Comparison of ENCODE assay signal across 1 cellular context in the genomic region with DNA sequence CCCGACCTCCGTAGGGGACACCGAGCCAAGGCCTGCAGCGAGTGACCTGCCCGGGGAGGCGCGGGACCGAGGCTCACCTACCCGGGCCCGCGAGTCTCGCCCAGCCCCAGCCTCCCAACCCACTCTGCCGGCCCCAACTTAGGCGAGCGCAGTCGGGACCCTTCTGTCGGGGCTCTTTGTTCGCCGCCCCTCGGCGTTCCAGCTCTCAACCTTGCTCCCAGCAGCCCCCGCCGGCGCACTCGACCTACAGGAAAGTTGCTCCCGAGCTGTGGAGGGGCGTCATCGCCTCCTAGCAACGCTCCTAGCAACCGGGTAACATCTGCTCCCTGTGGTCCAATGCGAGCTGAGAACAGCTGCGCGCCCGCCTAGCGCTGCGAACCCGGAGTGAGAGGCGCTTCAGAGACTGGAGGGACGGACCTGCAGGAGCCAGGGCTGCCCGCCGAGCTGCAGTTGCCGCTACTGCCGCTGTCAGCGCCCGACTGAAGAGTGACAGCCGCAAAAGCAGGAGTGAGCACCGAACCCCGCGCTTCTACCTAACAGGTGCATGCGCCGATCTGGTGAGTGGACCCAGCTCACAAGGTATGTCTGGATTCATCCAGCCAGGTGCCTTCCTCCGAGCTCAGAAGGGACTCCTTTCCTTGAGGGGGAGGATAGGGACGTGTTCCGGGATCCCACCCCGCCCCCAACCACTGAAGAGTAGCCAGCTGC.
TF ChIP-seq lines count a peak whose summit lies in the region.

No MANE protein-coding gene starts in this region.

TF ChIP-seq in GM23338, 12 proteins besides CTCF, POLR2A, EP300 and RAD21 (continued from another document):
- TF ChIP-seq, protein P1, sequence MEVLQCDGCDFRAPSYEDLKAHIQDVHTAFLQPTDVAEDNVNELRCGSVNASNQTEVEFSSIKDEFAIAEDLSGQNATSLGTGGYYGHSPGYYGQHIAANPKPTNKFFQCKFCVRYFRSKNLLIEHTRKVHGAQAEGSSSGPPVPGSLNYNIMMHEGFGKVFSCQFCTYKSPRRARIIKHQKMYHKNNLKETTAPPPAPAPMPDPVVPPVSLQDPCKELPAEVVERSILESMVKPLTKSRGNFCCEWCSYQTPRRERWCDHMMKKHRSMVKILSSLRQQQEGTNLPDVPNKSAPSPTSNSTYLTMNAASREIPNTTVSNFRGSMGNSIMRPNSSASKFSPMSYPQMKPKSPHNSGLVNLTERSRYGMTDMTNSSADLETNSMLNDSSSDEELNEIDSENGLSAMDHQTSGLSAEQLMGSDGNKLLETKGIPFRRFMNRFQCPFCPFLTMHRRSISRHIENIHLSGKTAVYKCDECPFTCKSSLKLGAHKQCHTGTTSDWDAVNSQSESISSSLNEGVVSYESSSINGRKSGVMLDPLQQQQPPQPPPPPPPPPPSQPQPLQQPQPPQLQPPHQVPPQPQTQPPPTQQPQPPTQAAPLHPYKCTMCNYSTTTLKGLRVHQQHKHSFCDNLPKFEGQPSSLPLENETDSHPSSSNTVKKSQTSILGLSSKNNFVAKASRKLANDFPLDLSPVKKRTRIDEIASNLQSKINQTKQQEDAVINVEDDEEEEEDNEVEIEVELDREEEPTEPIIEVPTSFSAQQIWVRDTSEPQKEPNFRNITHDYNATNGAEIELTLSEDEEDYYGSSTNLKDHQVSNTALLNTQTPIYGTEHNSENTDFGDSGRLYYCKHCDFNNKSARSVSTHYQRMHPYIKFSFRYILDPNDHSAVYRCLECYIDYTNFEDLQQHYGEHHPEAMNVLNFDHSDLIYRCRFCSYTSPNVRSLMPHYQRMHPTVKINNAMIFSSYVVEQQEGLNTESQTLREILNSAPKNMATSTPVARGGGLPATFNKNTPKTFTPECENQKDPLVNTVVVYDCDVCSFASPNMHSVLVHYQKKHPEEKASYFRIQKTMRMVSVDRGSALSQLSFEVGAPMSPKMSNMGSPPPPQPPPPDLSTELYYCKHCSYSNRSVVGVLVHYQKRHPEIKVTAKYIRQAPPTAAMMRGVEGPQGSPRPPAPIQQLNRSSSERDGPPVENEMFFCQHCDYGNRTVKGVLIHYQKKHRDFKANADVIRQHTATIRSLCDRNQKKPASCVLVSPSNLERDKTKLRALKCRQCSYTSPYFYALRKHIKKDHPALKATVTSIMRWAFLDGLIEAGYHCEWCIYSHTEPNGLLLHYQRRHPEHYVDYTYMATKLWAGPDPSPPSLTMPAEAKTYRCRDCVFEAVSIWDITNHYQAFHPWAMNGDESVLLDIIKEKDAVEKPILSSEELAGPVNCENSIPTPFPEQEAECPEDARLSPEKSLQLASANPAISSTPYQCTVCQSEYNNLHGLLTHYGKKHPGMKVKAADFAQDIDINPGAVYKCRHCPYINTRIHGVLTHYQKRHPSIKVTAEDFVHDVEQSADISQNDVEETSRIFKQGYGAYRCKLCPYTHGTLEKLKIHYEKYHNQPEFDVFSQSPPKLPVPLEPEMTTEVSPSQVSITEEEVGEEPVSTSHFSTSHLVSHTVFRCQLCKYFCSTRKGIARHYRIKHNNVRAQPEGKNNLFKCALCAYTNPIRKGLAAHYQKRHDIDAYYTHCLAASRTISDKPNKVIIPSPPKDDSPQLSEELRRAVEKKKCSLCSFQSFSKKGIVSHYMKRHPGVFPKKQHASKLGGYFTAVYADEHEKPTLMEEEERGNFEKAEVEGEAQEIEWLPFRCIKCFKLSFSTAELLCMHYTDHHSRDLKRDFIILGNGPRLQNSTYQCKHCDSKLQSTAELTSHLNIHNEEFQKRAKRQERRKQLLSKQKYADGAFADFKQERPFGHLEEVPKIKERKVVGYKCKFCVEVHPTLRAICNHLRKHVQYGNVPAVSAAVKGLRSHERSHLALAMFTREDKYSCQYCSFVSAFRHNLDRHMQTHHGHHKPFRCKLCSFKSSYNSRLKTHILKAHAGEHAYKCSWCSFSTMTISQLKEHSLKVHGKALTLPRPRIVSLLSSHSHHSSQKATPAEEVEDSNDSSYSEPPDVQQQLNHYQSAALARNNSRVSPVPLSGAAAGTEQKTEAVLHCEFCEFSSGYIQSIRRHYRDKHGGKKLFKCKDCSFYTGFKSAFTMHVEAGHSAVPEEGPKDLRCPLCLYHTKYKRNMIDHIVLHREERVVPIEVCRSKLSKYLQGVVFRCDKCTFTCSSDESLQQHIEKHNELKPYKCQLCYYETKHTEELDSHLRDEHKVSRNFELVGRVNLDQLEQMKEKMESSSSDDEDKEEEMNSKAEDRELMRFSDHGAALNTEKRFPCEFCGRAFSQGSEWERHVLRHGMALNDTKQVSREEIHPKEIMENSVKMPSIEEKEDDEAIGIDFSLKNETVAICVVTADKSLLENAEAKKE (CRISPR knock-in tag; IDR thresholded peaks at IDR 0.05): no peak
- no peak for TF ChIP-seq EZH2 (IDR thresholded peaks at IDR 0.05; ENCODE audit: low read depth, unreplicated experiment)
- no peak for TF ChIP-seq NANOG (IDR thresholded peaks at IDR 0.05; ENCODE audit: borderline replicate concordance)
- TF ChIP-seq CREB1 (CRISPR knock-in tag; IDR thresholded peaks at IDR 0.05; ENCODE audit: low read depth): no peak
- TF ChIP-seq STAT1 (IDR thresholded peaks at IDR 0.05; ENCODE audit: unreplicated experiment): no peak
- TF ChIP-seq, protein P2, sequence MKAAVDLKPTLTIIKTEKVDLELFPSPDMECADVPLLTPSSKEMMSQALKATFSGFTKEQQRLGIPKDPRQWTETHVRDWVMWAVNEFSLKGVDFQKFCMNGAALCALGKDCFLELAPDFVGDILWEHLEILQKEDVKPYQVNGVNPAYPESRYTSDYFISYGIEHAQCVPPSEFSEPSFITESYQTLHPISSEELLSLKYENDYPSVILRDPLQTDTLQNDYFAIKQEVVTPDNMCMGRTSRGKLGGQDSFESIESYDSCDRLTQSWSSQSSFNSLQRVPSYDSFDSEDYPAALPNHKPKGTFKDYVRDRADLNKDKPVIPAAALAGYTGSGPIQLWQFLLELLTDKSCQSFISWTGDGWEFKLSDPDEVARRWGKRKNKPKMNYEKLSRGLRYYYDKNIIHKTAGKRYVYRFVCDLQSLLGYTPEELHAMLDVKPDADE (IDR thresholded peaks at IDR 0.05): no peak
- no peak for TF ChIP-seq ZNF114 (CRISPR knock-in tag; IDR thresholded peaks at IDR 0.05)
